8 cellular contexts compared by ENCODE assay signal in genomic region chr6:159727717-159728440, GRCh38. TPM values are rescaled to one million over a fixed set of nuclear protein-coding genes. Genes with fewer than 3 reads are reported as not detected.
A peak's percentile ranks its signal among the peaks of the same experiment; 100 is the strongest.
DNase-seq lines count a peak whose midpoint lies in the region; ATAC-seq and TF ChIP-seq lines count a peak whose summit lies in the region.

No MANE protein-coding gene starts in this region.

- H3K4me3 ChIP-seq in PC-3 (ENCODE audit: low read length) (peak overlapping the region; percentile 99), colonic mucosa (peak overlapping the region; percentile 86), lung (peak overlapping the region; percentile 98), thoracic aorta (peak overlapping the region; percentile 89)

- WGBS in lung, 2 donors: 0% methylated on average over 36 to 44 of the region's 44 CpGs

- H4K20me1 ChIP-seq in PC-3 (ENCODE audit: low read length): peaks cover 45% of the 10 kb centered on the region

- DNase-seq in COLO668 (lab: John Stamatoyannopoulos, UW; ENCODE audit: unreplicated experiment) (peak; percentile 72), PC-3 (peak; percentile 5), colonic mucosa (no peak), lung (ENCODE audit: low spot score) (peak; percentile 48), thoracic aorta (ENCODE audit: low spot score) (no peak), NCI-H774 (lab: John Stamatoyannopoulos, UW) (no peak)

- H3K9ac ChIP-seq in PC-3 (ENCODE audit: low read length) (peak overlapping the region; percentile 97), colonic mucosa (ENCODE audit: low read depth in 2 of 2, low read length in 2 of 2) (peak overlapping the region; percentile 80 to 95)

- H3K4me1 ChIP-seq in PC-3 (ENCODE audit: insufficient read depth, low read length): peaks cover 16% of the 10 kb centered on the region
- peaks cover 4% of the 10 kb centered on the region for H3K4me1 ChIP-seq in colonic mucosa
- peaks cover 3 to 6% of the 10 kb centered on the region in 2 donors for H3K4me1 ChIP-seq in lung (ENCODE audit: control insufficient read depth in 2 of 2, insufficient read depth in 2 of 2, low read length in 2 of 2)
- H3K4me1 ChIP-seq in thoracic aorta (ENCODE audit: control insufficient read depth in 1 of 2, low read depth in 2 of 2): peaks cover 39 to 53% of the 10 kb centered on the region in 2 donors

- peaks cover 15% of the 10 kb centered on the region; the same call in 1 of the 2 replicates for H3K36me3 ChIP-seq in PC-3 (ENCODE audit: low read depth, low read length)
- H3K36me3 ChIP-seq in colonic mucosa: no peaks in the 10 kb centered on the region
- H3K36me3 ChIP-seq in lung (ENCODE audit: control insufficient read depth in 2 of 2, insufficient read depth in 2 of 2, low read length in 2 of 2): no peaks in the 10 kb centered on the region
- H3K36me3 ChIP-seq in thoracic aorta: no peaks in the 10 kb centered on the region

- no peaks in the 10 kb centered on the region for H3F3A ChIP-seq in PC-3 (ENCODE audit: low read length, unreplicated experiment)

- H3K27me3 ChIP-seq in PC-3 (ENCODE audit: low read length) (no peaks in the 10 kb centered on the region), colonic mucosa (no peaks in the 10 kb centered on the region), lung (ENCODE audit: control insufficient read depth, insufficient read depth) (no peaks in the 10 kb centered on the region), thoracic aorta (replicated peaks; ENCODE audit: insufficient read depth) (no peaks in the 10 kb centered on the region)

- ATAC-seq in GM18909 (IDR thresholded peaks at IDR 0.05; ENCODE audit: poor library complexity, unreplicated experiment) (peak; percentile 39), HG03103 (IDR thresholded peaks at IDR 0.05; ENCODE audit: low read depth, unreplicated experiment) (peak; percentile 26), PC-3 (peak; percentile 29), lung (ENCODE audit: insufficient read depth, low FRiP score) (peak; percentile 8), thoracic aorta (ENCODE audit: insufficient number of reproducible peaks, low FRiP score, low read depth) (peak; percentile 37)

- POLR2A ChIA-PET in PC-3 (lab: Charles Lee; ENCODE audit: unreplicated experiment): no interaction called here

- H3K79me2 ChIP-seq in PC-3 (ENCODE audit: low read length): peaks cover 95% of the 10 kb centered on the region

- BruUV-seq in PC-3 (replicated peaks; lab: Mats Ljungman, UMichigan): no TSS peak

- CTCF ChIA-PET in PC-3 (lab: Charles Lee): no interaction called here

- no peak overlapping the region for H2AFZ ChIP-seq in PC-3 (ENCODE audit: low read length)

- TF ChIP-seq CTCF in PC-3 (conservative IDR thresholded peaks at IDR 0.05; ENCODE audit: low read depth, low read length) (no peak), colonic mucosa (IDR thresholded peaks at IDR 0.05) (no peak), lung (IDR thresholded peaks at IDR 0.05; ENCODE audit: control extremely low read depth, extremely low read depth) (no peak), thoracic aorta (IDR thresholded peaks at IDR 0.05) (no peak)

- no peaks in the 10 kb centered on the region for H3K9me3 ChIP-seq in PC-3 (ENCODE audit: low read length)
- no peaks in the 10 kb centered on the region for H3K9me3 ChIP-seq in colonic mucosa
- H3K9me3 ChIP-seq in lung (ENCODE audit: control insufficient read depth in 2 of 2, insufficient read depth in 1 of 2, low read length in 1 of 2): no peaks in the 10 kb centered on the region
- no peaks in the 10 kb centered on the region for H3K9me3 ChIP-seq in thoracic aorta

- no peaks in the 10 kb centered on the region for H3K9me2 ChIP-seq in PC-3 (replicated peaks; ENCODE audit: low read length)

- H3K27ac ChIP-seq in PC-3 (ENCODE audit: low read length) (peak overlapping the region; percentile 40; the same call in 1 of the 2 replicates), colonic mucosa (peak overlapping the region; percentile 98), lung (ENCODE audit: low read depth in 1 of 2, low read length in 1 of 2) (peak overlapping the region; percentile 100), thoracic aorta (peak overlapping the region; percentile 97 to 99)

- H3K4me2 ChIP-seq in PC-3 (ENCODE audit: low read length): peak overlapping the region; percentile 89

- intact Hi-C loops in PC-3 (cut with micrococcal nuclease): loop anchor here (2.0 kb wide), 2 partner anchors 31 to 61 kb away; partner anchors contain the start of gene TCP1
- intact Hi-C loops in colonic mucosa (cut with DNase I): loop anchor here (5.0 kb wide), 1 partner anchor 36 kb away; the partner anchor contains the start of gene SOD2

RNA-seq across cellular contexts. Expression of gene WTAP, which starts 0.6 kb away (rescaled TPM):
- total RNA-seq in PC-3 (2014; rRNA removed): 50.8 and 54.5 TPM in 2 replicates
- total RNA-seq in colonic mucosa: 10 to 100 TPM; 73.7 to 84.1 TPM
- 100 to 1,000 TPM in 1 of 2 donors, 10 to 100 TPM in 1; 85.0 to 140 TPM for total RNA-seq in lung
- 100 to 1,000 TPM in 1 of 2 donors, 10 to 100 TPM in 1; 70.8 to 145 TPM for polyA plus RNA-seq in lung
- 100 to 1,000 TPM in 1 of 2 donors, 10 to 100 TPM in 1; 46.3 to 157 TPM for total RNA-seq in thoracic aorta

RNA-seq across cellular contexts. Expression of gene ACAT2, which starts 34.0 kb away (rescaled TPM):
- total RNA-seq in PC-3 (2014; rRNA removed): 29.0 and 36.0 TPM in 2 replicates
- 100 to 1,000 TPM in 1 of 2 donors, 10 to 100 TPM in 1; 59.8 to 126 TPM for total RNA-seq in colonic mucosa
- total RNA-seq in lung: 10 to 100 TPM; 20.8 to 84.4 TPM
- 10 to 100 TPM; 62.0 to 73.2 TPM for polyA plus RNA-seq in lung
- 10 to 100 TPM in 1 of 2 donors, 1 to 10 TPM in 1; 8.1 to 11.1 TPM for total RNA-seq in thoracic aorta

RNA-seq across cellular contexts. Expression of gene SOD2, which starts 34.8 kb away (rescaled TPM):
- total RNA-seq in PC-3 (2014; rRNA removed) (69.5 and 78.2 TPM in 2 replicates), colonic mucosa (100 to 1,000 TPM; 199 to 365 TPM), lung (100 to 1,000 TPM; 797 to 807 TPM), thoracic aorta (1,000 to 10,000 TPM in 1 of 2 donors, 100 to 1,000 TPM in 1; 138 to 1,181 TPM)
- 1,000 to 10,000 TPM in 1 of 2 donors, 100 to 1,000 TPM in 1; 219 to 3,918 TPM for polyA plus RNA-seq in lung

Comparison
In these comparisons a context has a peak if more than half of its experiments do, and no peak if none do; other contexts are left out.
1. DNase-seq: peak in COLO668 (single experiment), PC-3 (single experiment) and lung (single experiment); none in colonic mucosa (single experiment), thoracic aorta (single experiment) and NCI-H774 (single experiment).
2. H3K27ac ChIP-seq: peak in every context shown above with its lines; median percentile 100 in lung; 98 in colonic mucosa; 98 in thoracic aorta; 40 in PC-3.
3. Peak in every context shown above with its lines, with median percentiles within 50 percentile points of each other: ATAC-seq and H3K4me3 ChIP-seq.